8 cellular contexts compared by ENCODE assay signal in the genomic region with DNA sequence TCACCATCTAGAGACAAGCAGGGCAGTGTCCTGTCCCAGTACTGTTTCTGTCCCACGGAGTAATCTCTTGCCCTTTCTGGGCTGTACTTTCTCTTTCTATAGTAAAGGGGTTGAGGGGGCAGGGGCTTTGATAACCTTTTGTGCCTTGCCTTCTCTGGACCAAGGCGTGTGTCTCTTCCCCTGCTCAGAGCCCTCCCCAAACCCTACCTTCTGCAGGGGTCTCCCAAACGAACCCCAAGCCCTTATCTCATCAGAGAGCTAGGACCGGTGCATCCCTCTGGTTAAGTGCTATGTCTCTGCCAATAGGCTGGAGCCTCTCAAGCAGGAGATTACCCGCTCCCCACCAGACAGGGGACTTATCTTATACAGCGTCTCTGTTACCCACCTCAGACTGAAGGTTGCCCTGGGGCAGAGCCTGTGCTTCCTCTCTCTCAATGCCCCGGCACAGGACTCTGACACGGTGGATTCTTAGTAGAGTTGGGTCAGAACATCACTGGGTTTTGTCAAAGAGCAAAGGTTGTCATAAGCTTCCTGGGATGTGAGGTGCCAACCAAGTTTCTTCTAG. TPM values are rescaled to one million over a fixed set of nuclear protein-coding genes. Genes with fewer than 3 reads are reported as not detected.
DNase-seq lines count a peak whose midpoint lies in the region; ATAC-seq and TF ChIP-seq lines count a peak whose summit lies in the region.

No MANE protein-coding gene starts in this region.

- H3K36me3 Mint-ChIP-seq in CD8-positive, alpha-beta memory T cell = peaks cover 0 to 40% (median 5%) of the 10 kb centered on the region in 3 donors

- H3K4me1 ChIP-seq in CD8-positive, alpha-beta memory T cell (ENCODE audit: insufficient read depth, low read length) = peaks cover 66% of the 10 kb centered on the region
- H3K4me1 ChIP-seq in Panc1 (ENCODE audit: control insufficient read depth, insufficient read depth, low read length) (peaks cover 10% of the 10 kb centered on the region), osteoblast (ENCODE audit: insufficient read depth, low read length) (peaks cover 39% of the 10 kb centered on the region)

- ATAC-seq in Panc1 (no peak), GM21367 (IDR thresholded peaks at IDR 0.05; ENCODE audit: unreplicated experiment) (no peak), HG02840 (IDR thresholded peaks at IDR 0.05; ENCODE audit: low FRiP score, unreplicated experiment) (no peak)

- peak overlapping the region; percentile 18 for H3K27ac ChIP-seq in CD8-positive, alpha-beta memory T cell (ENCODE audit: low read depth, low read length)
- H3K27ac ChIP-seq in Panc1 (ENCODE audit: low read length) = peak overlapping the region; percentile 39; the same call in 1 of the 2 replicates
- peak overlapping the region in 58 of 59 donors; percentile 23 to 96 (median 84) for H3K27ac ChIP-seq in dorsolateral prefrontal cortex
- peak overlapping the region; percentile 53 for H3K27ac ChIP-seq in osteoblast (ENCODE audit: low read depth, low read length)

- POLR2A ChIA-PET in CD8-positive, alpha-beta memory T cell (lab: Charles Lee) = interaction anchor here (2.5 kb wide), 1 partner anchor 49 kb away, joined by 16 read pairs; no protein-coding TSS in a partner anchor
- POLR2A ChIA-PET in Panc1 (lab: Charles Lee) = interaction anchor here (0.6 kb wide), 1 partner anchor 75 kb away, joined by 3 read pairs; no protein-coding TSS in a partner anchor

- no peaks in the 10 kb centered on the region for H3K27me3 ChIP-seq in CD8-positive, alpha-beta memory T cell (ENCODE audit: insufficient read depth, low read length, poor library complexity, severe bottlenecking)
- H3K27me3 ChIP-seq in Panc1 (ENCODE audit: control insufficient read depth, insufficient read depth, low read length) (no peaks in the 10 kb centered on the region), dorsolateral prefrontal cortex (peaks cover 0 to 10% (median 0%) of the 10 kb centered on the region in 45 donors), osteoblast (ENCODE audit: insufficient read depth, low read length) (no peaks in the 10 kb centered on the region)

- no peak for TF ChIP-seq CTCF in Panc1 (IDR thresholded peaks at IDR 0.05)
- no peak for TF ChIP-seq CTCF in dorsolateral prefrontal cortex (IDR thresholded peaks at IDR 0.05 in 54 of 56, conservative IDR thresholded peaks at IDR 0.05 in 2 of 56; ENCODE audit: low read depth in 1 of 56, partially characterized antibody in 56 of 56)
- no peak for TF ChIP-seq CTCF in osteoblast (IDR thresholded peaks at IDR 0.05; ENCODE audit: extremely low read depth, low read depth, low read length)

- no peaks in the 10 kb centered on the region for H3K9me3 Mint-ChIP-seq in CD8-positive, alpha-beta memory T cell

- H3K27ac Mint-ChIP-seq in CD8-positive, alpha-beta memory T cell = peak overlapping the region; percentile 43 to 99 (median 91)

- H3K4me3 Mint-ChIP-seq in CD8-positive, alpha-beta memory T cell = peak overlapping the region; percentile 77 to 99 (median 97)

- H3K4me3 ChIP-seq in CD8-positive, alpha-beta memory T cell (ENCODE audit: low read length) = peak overlapping the region; percentile 36
- no peak overlapping the region for H3K4me3 ChIP-seq in Panc1 (ENCODE audit: low read depth in 2 of 2, low read length in 2 of 2)
- H3K4me3 ChIP-seq in dorsolateral prefrontal cortex = peak overlapping the region in 57 of 59 donors; percentile 11 to 94 (median 82)
- H3K4me3 ChIP-seq in osteoblast (ENCODE audit: insufficient read depth, low read length) = peak overlapping the region; percentile 58

- peaks cover 63 to 80% (median 77%) of the 10 kb centered on the region in 3 donors for H3K4me1 Mint-ChIP-seq in CD8-positive, alpha-beta memory T cell

- CTCF ChIA-PET in CD8-positive, alpha-beta memory T cell (lab: Charles Lee) = interaction anchor here (1.0 to 6.1 kb wide), 4 partner anchors 8 to 61 kb away, joined by 3 to 30 read pairs (median 14); no protein-coding TSS in a partner anchor
- CTCF ChIA-PET in Panc1 (lab: Charles Lee) = no interaction called here

- H3K27me3 Mint-ChIP-seq in CD8-positive, alpha-beta memory T cell = peaks cover 0 to 1% of the 10 kb centered on the region in 2 donors

- peak in 4 of 5 donors; percentile 29 to 61 (median 34) for DNase-seq in CD8-positive, alpha-beta memory T cell
- DNase-seq in Panc1 (ENCODE audit: low read depth, low spot score) (no peak), dorsolateral prefrontal cortex (no peak), osteoblast (ENCODE audit: insufficient read length, low spot score, missing footprints) (no peak), dedifferentiated amniotic fluid mesenchymal stem cell (ENCODE audit: extremely low spot score) (no peak), HK-2 (ENCODE audit: unreplicated experiment) (no peak)

- no TSS peak for BruUV-seq in Panc1 (replicated peaks; lab: Mats Ljungman, UMichigan)

- intact Hi-C loops in Panc1 (cut with micrococcal nuclease; ENCODE audit: unreplicated experiment) (no loop called here), dorsolateral prefrontal cortex (cut with DNase I) (loop anchor here in 1 of 2 donors (5.0 to 10.0 kb wide), 2 partner anchors 53 to 140 kb away; partner anchors contain the start of gene SPG21)

- H4K20me1 ChIP-seq in osteoblast (ENCODE audit: insufficient read depth, low read length) = peaks cover 41% of the 10 kb centered on the region

- in situ Hi-C loops in Panc1 (cut with HindIII; ENCODE audit: low pct_unique_long_range_greater_than_20kb, low sequenced_read_pairs) = no loop called here

- peaks cover 76% of the 10 kb centered on the region for H3K79me2 ChIP-seq in osteoblast (ENCODE audit: insufficient read depth, low read length)

- no peaks in the 10 kb centered on the region for H3K9me3 ChIP-seq in CD8-positive, alpha-beta memory T cell (ENCODE audit: low read length)
- H3K9me3 ChIP-seq in Panc1 (ENCODE audit: control insufficient read depth, insufficient read depth, low read depth, low read length) (no peaks in the 10 kb centered on the region), osteoblast (ENCODE audit: low read depth, low read length) (no peaks in the 10 kb centered on the region)

- peak overlapping the region; percentile 98 for H3K4me2 ChIP-seq in osteoblast (ENCODE audit: insufficient read depth, low read length)

- H2AFZ ChIP-seq in osteoblast (ENCODE audit: low read length) = no peak overlapping the region

- H3K36me3 ChIP-seq in CD8-positive, alpha-beta memory T cell (ENCODE audit: insufficient read depth, low read length) = peaks cover 10% of the 10 kb centered on the region
- H3K36me3 ChIP-seq in Panc1 (ENCODE audit: control insufficient read depth, insufficient read depth, low read length) (no peaks in the 10 kb centered on the region), osteoblast (ENCODE audit: insufficient read depth, low read length) (peaks cover 10% of the 10 kb centered on the region)

RNA-seq across cellular contexts. Expression of gene PLEKHO2, which starts 2.9 kb away (rescaled TPM):
- 10 to 100 TPM; 15.8 to 16.1 TPM for total RNA-seq in CD8-positive, alpha-beta memory T cell
- 33.3 TPM for polyA plus RNA-seq in CD8-positive, alpha-beta memory T cell
- total RNA-seq in Panc1 (2021; ENCODE audit: unreplicated experiment) = 11.1 TPM
- 8.9 TPM for polyA plus RNA-seq in Panc1 (2012; ENCODE audit: insufficient read length)
- total RNA-seq in dorsolateral prefrontal cortex = 10 to 100 TPM; 11.7 to 57.7 (median 19.3) TPM
- 38.3 and 41.6 TPM in 2 replicates for total RNA-seq in osteoblast

RNA-seq across cellular contexts. Expression of gene PIF1, which starts 19.2 kb away (rescaled TPM):
- 10 to 100 TPM; 14.6 to 14.7 TPM for total RNA-seq in CD8-positive, alpha-beta memory T cell
- polyA plus RNA-seq in CD8-positive, alpha-beta memory T cell = 0.25 TPM
- total RNA-seq in Panc1 (2021; ENCODE audit: unreplicated experiment) (38.6 TPM), dorsolateral prefrontal cortex (1 to 10 TPM in 119 of 120 experiments, under 1 TPM in 1; 0.74 to 7.7 (median 3.2) TPM), osteoblast (6.2 and 9.4 TPM in 2 replicates)
- polyA plus RNA-seq in Panc1 (2012; ENCODE audit: insufficient read length) = 12.6 TPM

Comparison
In these comparisons a context has a peak if more than half of its experiments do, and no peak if none do; other contexts are left out.
1. DNase-seq: peak in CD8-positive, alpha-beta memory T cell (4 of 5); none in Panc1 (single experiment), dorsolateral prefrontal cortex (0 of 10), osteoblast (single experiment), dedifferentiated amniotic fluid mesenchymal stem cell (single experiment) and HK-2 (single experiment).
2. H3K27ac ChIP-seq: peak in every context shown above with its lines; median percentile 84 in dorsolateral prefrontal cortex; 53 in osteoblast; 39 in Panc1; 18 in CD8-positive, alpha-beta memory T cell.
3. H3K4me3 ChIP-seq: peak in CD8-positive, alpha-beta memory T cell (single experiment), dorsolateral prefrontal cortex (57 of 59) and osteoblast (single experiment); none in Panc1 (0 of 2).